ENCODE assay signal across 12 cellular contexts in the genomic region with DNA sequence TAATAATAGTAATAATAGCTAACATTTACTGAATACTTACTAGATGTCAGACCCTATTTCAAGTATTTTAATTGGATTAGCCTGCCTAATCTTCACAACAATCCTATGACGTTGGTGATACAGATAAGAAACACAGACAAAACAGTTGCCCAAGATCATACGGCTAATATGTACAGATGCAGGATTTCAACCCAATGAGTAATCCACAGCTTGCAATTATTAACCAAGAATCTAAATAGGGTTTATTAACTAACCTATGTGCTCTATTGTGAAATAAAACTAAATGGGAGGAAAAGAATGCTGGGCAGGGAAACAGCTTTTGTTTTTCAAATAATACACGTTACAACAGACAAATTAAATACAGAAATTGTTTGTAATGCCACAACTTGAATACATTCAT. TPM values are rescaled to one million over a fixed set of nuclear protein-coding genes. Genes with fewer than 3 reads are reported as not detected.
DNase-seq lines count a peak whose midpoint lies in the region; ATAC-seq and TF ChIP-seq lines count a peak whose summit lies in the region.
"Had no signal": no experiment of that assay in that cellular context is flagged by ENCODE, and none has a peak within 500 bp of the region (broad histone marks: within the 10 kb centered on the region; RNA-seq: fewer than 3 reads in every experiment).

No MANE protein-coding gene starts in this region.

- no peaks in the 10 kb centered on the region for H3K36me3 ChIP-seq in fibroblast of lung (ENCODE audit: control insufficient read depth, insufficient read depth, low read length)
- no peaks in the 10 kb centered on the region for H3K36me3 ChIP-seq in PC-3 (ENCODE audit: low read depth, low read length)
- H3K36me3 ChIP-seq: colonic mucosa had no signal

- CTCF ChIA-PET in PC-3 (lab: Charles Lee), result interaction anchor here (0.6 kb wide), 1 partner anchor 60 kb away, joined by 3 read pairs; no protein-coding TSS in a partner anchor

- no peak overlapping the region for H3K9ac ChIP-seq in fibroblast of lung (ENCODE audit: insufficient read depth, low read length)
- no peak overlapping the region for H3K9ac ChIP-seq in PC-3 (ENCODE audit: low read length)

- intact Hi-C loops in PC-3 (cut with micrococcal nuclease), result no loop called here

- no peak overlapping the region for H3K27ac ChIP-seq in fibroblast of lung (ENCODE audit: insufficient read depth, low read length)
- H3K27ac ChIP-seq in PC-3 (ENCODE audit: low read length), result no peak overlapping the region
- H3K27ac ChIP-seq: C4-2B, colonic mucosa had no signal

- no peaks in the 10 kb centered on the region for H3K9me2 ChIP-seq in PC-3 (replicated peaks; ENCODE audit: low read length)

- TF ChIP-seq CTCF in AG09309 (IDR thresholded peaks at IDR 0.05; ENCODE audit: control insufficient read depth, insufficient read depth, low read depth, low read length, missing control alignments), result no peak
- no peak for TF ChIP-seq CTCF in fibroblast of lung (conservative IDR thresholded peaks at IDR 0.05 in 1 of 2, IDR thresholded peaks at IDR 0.05 in 1 of 2; ENCODE audit: low read depth in 1 of 2, low read length in 2 of 2)
- TF ChIP-seq CTCF in PC-3 (conservative IDR thresholded peaks at IDR 0.05; ENCODE audit: low read depth, low read length), result no peak

- peak; percentile 66 for ATAC-seq in GM21447 (IDR thresholded peaks at IDR 0.05; ENCODE audit: unreplicated experiment)
- peak; percentile 86 for ATAC-seq in HG03460 (IDR thresholded peaks at IDR 0.05; ENCODE audit: unreplicated experiment)
- no peak for ATAC-seq in PC-3
- ATAC-seq: T-cell had no signal

- H3K27me3 ChIP-seq in fibroblast of lung (ENCODE audit: control insufficient read depth, insufficient read depth, low read length) (no peaks in the 10 kb centered on the region), PC-3 (ENCODE audit: low read length) (no peaks in the 10 kb centered on the region)
- H3K27me3 ChIP-seq: colonic mucosa had no signal

- H3K79me2 ChIP-seq in fibroblast of lung (ENCODE audit: control insufficient read depth, insufficient read depth, low read length) (no peaks in the 10 kb centered on the region), PC-3 (ENCODE audit: low read length) (no peaks in the 10 kb centered on the region)

- no peaks in the 10 kb centered on the region for H4K20me1 ChIP-seq in fibroblast of lung (ENCODE audit: control insufficient read depth, extremely low read depth, insufficient read depth, low read length)
- H4K20me1 ChIP-seq in PC-3 (ENCODE audit: low read length), result no peaks in the 10 kb centered on the region

- POLR2A ChIA-PET in PC-3 (lab: Charles Lee; ENCODE audit: unreplicated experiment), result no interaction called here

- H2AFZ ChIP-seq in fibroblast of lung (ENCODE audit: low read length) (no peak overlapping the region), PC-3 (ENCODE audit: low read length) (no peak overlapping the region)

- DNase-seq in AG09309 (ENCODE audit: low read depth) (peak; percentile 39), fibroblast of lung (ENCODE audit: low read depth in 2 of 2) (peak; percentile 56 to 93), nucleus accumbens (lab: John Stamatoyannopoulos, UW) (no peak), NCI-H510A treated with DMSO at 0.1 percent for 48 hours (lab: John Stamatoyannopoulos, UW) (no peak), SW 1271 (lab: John Stamatoyannopoulos, UW) (no peak), PC-3 (no peak)
- DNase-seq: activated T-cell treated with anti-CD3 and anti-CD28 coated beads, Interleukin-2, amount 50 U/mL, for 1 hour; colonic mucosa; T-cell had no signal

- no peak overlapping the region for H3K4me2 ChIP-seq in fibroblast of lung (ENCODE audit: extremely low read depth, insufficient read depth, low read length)
- H3K4me2 ChIP-seq in PC-3 (ENCODE audit: low read length), result no peak overlapping the region

- no peaks in the 10 kb centered on the region for H3K4me1 ChIP-seq in fibroblast of lung (ENCODE audit: control insufficient read depth, extremely low read depth, insufficient read depth, low read length)
- peaks cover 7% of the 10 kb centered on the region for H3K4me1 ChIP-seq in PC-3 (ENCODE audit: insufficient read depth, low read length)
- H3K4me1 ChIP-seq: colonic mucosa had no signal

- H3K4me3 ChIP-seq in AG09309 (ENCODE audit: control insufficient read depth, low read depth, low read length) (no peak overlapping the region), fibroblast of lung (replicated peaks in 1 of 4; ENCODE audit: control extremely low read depth in 1 of 4, insufficient read depth in 1 of 4, low read depth in 3 of 4, low read length in 4 of 4) (no peak overlapping the region), PC-3 (ENCODE audit: low read length) (no peak overlapping the region)
- H3K4me3 ChIP-seq: colonic mucosa had no signal

- BruUV-seq in PC-3 (replicated peaks; lab: Mats Ljungman, UMichigan), result no TSS peak

- H3F3A ChIP-seq in PC-3 (ENCODE audit: low read length, unreplicated experiment), result no peaks in the 10 kb centered on the region

- H3K9me3 ChIP-seq in fibroblast of lung (ENCODE audit: control insufficient read depth, insufficient read depth, low read depth, low read length) (no peaks in the 10 kb centered on the region), PC-3 (ENCODE audit: low read length) (no peaks in the 10 kb centered on the region)
- H3K9me3 ChIP-seq: colonic mucosa had no signal

RNA-seq across cellular contexts. Expression of gene FBXO8, which starts 23.4 kb away (rescaled TPM):
- 37.5 and 46.1 TPM in 2 replicates for total RNA-seq in fibroblast of lung
- 15.3 and 26.7 TPM in 2 replicates for polyA plus RNA-seq in fibroblast of lung
- 12.8 and 18.4 TPM in 2 replicates for polyA plus RNA-seq in fibroblast of lung (2012)
- 5.0 and 5.2 TPM in 2 replicates for polyA minus RNA-seq in fibroblast of lung (ENCODE audit: low replicate concordance)
- 8.2 and 12.9 TPM in 2 replicates for total RNA-seq in PC-3 (2014; rRNA removed)

RNA-seq across cellular contexts. Expression of gene CEP44, which starts 23.6 kb away (rescaled TPM):
- 12.6 and 13.5 TPM in 2 replicates for total RNA-seq in fibroblast of lung
- polyA plus RNA-seq in fibroblast of lung, result 6.7 and 7.3 TPM in 2 replicates
- polyA plus RNA-seq in fibroblast of lung (2012), result 4.6 and 4.9 TPM in 2 replicates
- 1.1 and 1.6 TPM in 2 replicates for polyA minus RNA-seq in fibroblast of lung (ENCODE audit: low replicate concordance)
- total RNA-seq in PC-3 (2014; rRNA removed), result 8.1 and 8.4 TPM in 2 replicates

Comparison
In these comparisons a context has a peak if more than half of its experiments do, and no peak if none do; other contexts are left out.
1. DNase-seq: peak in AG09309 (single experiment) and fibroblast of lung (2 of 2); none in nucleus accumbens (0 of 56), NCI-H510A treated with DMSO at 0.1 percent for 48 hours (single experiment), SW 1271 (0 of 2) and PC-3 (single experiment).